9 cellular contexts compared by ENCODE assay signal in genomic region chr17:78497115-78497540, GRCh38.
A peak's percentile ranks its signal among the peaks of the same experiment; 100 is the strongest.
DNase-seq lines count a peak whose midpoint lies in the region; ATAC-seq and TF ChIP-seq lines count a peak whose summit lies in the region.
"Had no signal": no experiment of that assay in that cellular context is flagged by ENCODE, and none has a peak within 500 bp of the region (broad histone marks: within the 10 kb centered on the region; RNA-seq: fewer than 3 reads in every experiment).

No MANE protein-coding gene starts in this region.

- H3K4me1 ChIP-seq in CD4-positive, alpha-beta memory T cell (ENCODE audit: insufficient read depth, low read length): no peaks in the 10 kb centered on the region

- CTCF ChIA-PET in CD4-positive, alpha-beta memory T cell (lab: Charles Lee; ENCODE audit: partially characterized antibody): interaction anchor here (0.6 to 1.8 kb wide), 17 partner anchors 10 to 475 kb away, joined by 3 to 11 read pairs (median 4); no protein-coding TSS in a partner anchor
- CTCF ChIA-PET in activated CD8-positive, alpha-beta T cell treated with anti-CD3 and anti-CD28 coated beads, Interleukin-2, amount 10 ng/mL, durations not matched to agents 7 days and 5 days (lab: Charles Lee): interaction anchor here (0.6 to 1.8 kb wide), 11 partner anchors 10 to 474 kb away, joined by 3 to 16 read pairs (median 4); no protein-coding TSS in a partner anchor

- H3K9me3 ChIP-seq in CD4-positive, alpha-beta memory T cell (ENCODE audit: control insufficient read depth in 1 of 2, low read length in 2 of 2): no peaks in the 10 kb centered on the region

- no peak overlapping the region for H3K27ac Mint-ChIP-seq in CD4-positive, alpha-beta memory T cell
- H3K27ac Mint-ChIP-seq in activated CD8-positive, alpha-beta T cell treated with anti-CD3 and anti-CD28 coated beads, Interleukin-2, amount 10 ng/mL, durations not matched to agents 7 days and 5 days: no peak overlapping the region
- no peak overlapping the region for H3K27ac Mint-ChIP-seq in mesothelial cell of epicardium
- no peak overlapping the region for H3K27ac Mint-ChIP-seq in stimulated activated naive B cell treated with anti-CD40 and anti-IgM and Interleukin-4, amounts not matched to agents 10 μg/mL and 1 μg/mL and 100 μg/mL, for 72 hours
- H3K27ac Mint-ChIP-seq: stimulated activated naive CD8-positive, alpha-beta T cell treated with anti-CD3 and anti-CD28 coated beads, Interleukin-15, Interleukin-2, amounts not matched to agents 100 ng/mL and 50 ng/mL, for 24 hours had no signal

- H3K4me3 Mint-ChIP-seq in CD4-positive, alpha-beta memory T cell: no peak overlapping the region
- H3K4me3 Mint-ChIP-seq in activated CD8-positive, alpha-beta T cell treated with anti-CD3 and anti-CD28 coated beads, Interleukin-2, amount 10 ng/mL, durations not matched to agents 7 days and 5 days: no peak overlapping the region
- no peak overlapping the region for H3K4me3 Mint-ChIP-seq in mesothelial cell of epicardium
- no peak overlapping the region for H3K4me3 Mint-ChIP-seq in stimulated activated naive B cell treated with anti-CD40 and anti-IgM and Interleukin-4, amounts not matched to agents 10 μg/mL and 1 μg/mL and 100 μg/mL, for 72 hours
- H3K4me3 Mint-ChIP-seq: stimulated activated naive CD8-positive, alpha-beta T cell treated with anti-CD3 and anti-CD28 coated beads, Interleukin-15, Interleukin-2, amounts not matched to agents 100 ng/mL and 50 ng/mL, for 24 hours had no signal

- H3K4me3 ChIP-seq in CD4-positive, alpha-beta memory T cell (ENCODE audit: low read length in 2 of 2): no peak overlapping the region

- POLR2A ChIA-PET in CD4-positive, alpha-beta memory T cell (lab: Charles Lee; ENCODE audit: partially characterized antibody): interaction anchor here (1.0 to 1.1 kb wide), 3 partner anchors 211 to 346 kb away, joined by 3 to 5 read pairs (median 4); no protein-coding TSS in a partner anchor
- POLR2A ChIA-PET in activated CD8-positive, alpha-beta T cell treated with anti-CD3 and anti-CD28 coated beads, Interleukin-2, amount 10 ng/mL, durations not matched to agents 7 days and 5 days (lab: Charles Lee): no interaction called here

- no peaks in the 10 kb centered on the region for H3K27me3 ChIP-seq in CD4-positive, alpha-beta memory T cell (ENCODE audit: insufficient read depth, low read length)

- peak; percentile 73 for ATAC-seq in activated CD8-positive, alpha-beta T cell treated with anti-CD3 and anti-CD28 coated beads, Interleukin-2, amount 10 ng/mL, durations not matched to agents 7 days and 5 days
- peak; percentile 82 to 83 for ATAC-seq in stimulated activated naive B cell treated with anti-CD40 and anti-IgM and Interleukin-4, amounts not matched to agents 10 μg/mL and 1 μg/mL and 100 μg/mL, for 72 hours (replicated peaks)
- no peak for ATAC-seq in GM21447 (IDR thresholded peaks at IDR 0.05; ENCODE audit: unreplicated experiment)

- H3K27ac ChIP-seq in CD4-positive, alpha-beta memory T cell (ENCODE audit: low read depth, low read length): no peak overlapping the region

- H3K36me3 Mint-ChIP-seq in CD4-positive, alpha-beta memory T cell: no peaks in the 10 kb centered on the region
- H3K36me3 Mint-ChIP-seq in activated CD8-positive, alpha-beta T cell treated with anti-CD3 and anti-CD28 coated beads, Interleukin-2, amount 10 ng/mL, durations not matched to agents 7 days and 5 days (ENCODE audit: low read depth): no peaks in the 10 kb centered on the region
- H3K36me3 Mint-ChIP-seq in mesothelial cell of epicardium: no peaks in the 10 kb centered on the region
- H3K36me3 Mint-ChIP-seq in stimulated activated naive B cell treated with anti-CD40 and anti-IgM and Interleukin-4, amounts not matched to agents 10 μg/mL and 1 μg/mL and 100 μg/mL, for 72 hours: no peaks in the 10 kb centered on the region

- H3K27me3 Mint-ChIP-seq in CD4-positive, alpha-beta memory T cell: no peaks in the 10 kb centered on the region
- H3K27me3 Mint-ChIP-seq in activated CD8-positive, alpha-beta T cell treated with anti-CD3 and anti-CD28 coated beads, Interleukin-2, amount 10 ng/mL, durations not matched to agents 7 days and 5 days (ENCODE audit: low read depth): no peaks in the 10 kb centered on the region
- H3K27me3 Mint-ChIP-seq in mesothelial cell of epicardium (ENCODE audit: low read depth): peaks cover 2% of the 10 kb centered on the region
- peaks cover 0 to 7% of the 10 kb centered on the region in 2 donors for H3K27me3 Mint-ChIP-seq in stimulated activated naive B cell treated with anti-CD40 and anti-IgM and Interleukin-4, amounts not matched to agents 10 μg/mL and 1 μg/mL and 100 μg/mL, for 72 hours
- H3K27me3 Mint-ChIP-seq: stimulated activated naive CD8-positive, alpha-beta T cell treated with anti-CD3 and anti-CD28 coated beads, Interleukin-15, Interleukin-2, amounts not matched to agents 100 ng/mL and 50 ng/mL, for 24 hours had no signal

- no peaks in the 10 kb centered on the region for H3K9me3 Mint-ChIP-seq in CD4-positive, alpha-beta memory T cell
- no peaks in the 10 kb centered on the region for H3K9me3 Mint-ChIP-seq in activated CD8-positive, alpha-beta T cell treated with anti-CD3 and anti-CD28 coated beads, Interleukin-2, amount 10 ng/mL, durations not matched to agents 7 days and 5 days (ENCODE audit: insufficient read depth)
- no peaks in the 10 kb centered on the region for H3K9me3 Mint-ChIP-seq in mesothelial cell of epicardium
- H3K9me3 Mint-ChIP-seq in stimulated activated naive B cell treated with anti-CD40 and anti-IgM and Interleukin-4, amounts not matched to agents 10 μg/mL and 1 μg/mL and 100 μg/mL, for 72 hours: no peaks in the 10 kb centered on the region
- H3K9me3 Mint-ChIP-seq: stimulated activated naive CD8-positive, alpha-beta T cell treated with anti-CD3 and anti-CD28 coated beads, Interleukin-15, Interleukin-2, amounts not matched to agents 100 ng/mL and 50 ng/mL, for 24 hours had no signal

- DNase-seq in CD4-positive, alpha-beta memory T cell: peak; percentile 47 to 63 (median 58)
- DNase-seq in HS-5 (ENCODE audit: low read depth): peak; percentile 28
- peak; percentile 90 for DNase-seq in NCI-H82 (lab: John Stamatoyannopoulos, UW)
- DNase-seq in activated CD8-positive, alpha-beta T cell treated with anti-CD3 and anti-CD28 coated beads, Interleukin-2, amount 10 ng/mL, durations not matched to agents 7 days and 5 days: peak; percentile 67
- DNase-seq in epidermal melanocyte (ENCODE audit: insufficient read length, low spot score): peak; percentile 80
- peak in 1 of 2 experiments; percentile 77 for DNase-seq in mesothelial cell of epicardium (ENCODE audit: low spot score in 2 of 2, unreplicated experiment in 2 of 2)
- peak; percentile 41 for DNase-seq in stimulated activated naive B cell treated with anti-CD40 and anti-IgM and Interleukin-4, amounts not matched to agents 10 μg/mL and 1 μg/mL and 100 μg/mL, for 72 hours

- H3K4me1 Mint-ChIP-seq in CD4-positive, alpha-beta memory T cell: no peaks in the 10 kb centered on the region
- no peaks in the 10 kb centered on the region for H3K4me1 Mint-ChIP-seq in activated CD8-positive, alpha-beta T cell treated with anti-CD3 and anti-CD28 coated beads, Interleukin-2, amount 10 ng/mL, durations not matched to agents 7 days and 5 days (ENCODE audit: low read depth)
- H3K4me1 Mint-ChIP-seq in mesothelial cell of epicardium: peaks cover 6% of the 10 kb centered on the region
- H3K4me1 Mint-ChIP-seq in stimulated activated naive B cell treated with anti-CD40 and anti-IgM and Interleukin-4, amounts not matched to agents 10 μg/mL and 1 μg/mL and 100 μg/mL, for 72 hours: no peaks in the 10 kb centered on the region

- peak; percentile 41 for TF ChIP-seq CTCF in mesothelial cell of epicardium (IDR thresholded peaks at IDR 0.05; ENCODE audit: unreplicated experiment)

- H3K36me3 ChIP-seq in CD4-positive, alpha-beta memory T cell (ENCODE audit: insufficient read depth, low read length): no peaks in the 10 kb centered on the region

- intact Hi-C loops in CD4-positive, alpha-beta memory T cell (cut with micrococcal nuclease): loop anchor here (1.0 to 2.0 kb wide), 4 partner anchors 211 to 474 kb away; no protein-coding TSS in a partner anchor
